ENCODE assay signal across 26 cellular contexts in the genomic region with DNA sequence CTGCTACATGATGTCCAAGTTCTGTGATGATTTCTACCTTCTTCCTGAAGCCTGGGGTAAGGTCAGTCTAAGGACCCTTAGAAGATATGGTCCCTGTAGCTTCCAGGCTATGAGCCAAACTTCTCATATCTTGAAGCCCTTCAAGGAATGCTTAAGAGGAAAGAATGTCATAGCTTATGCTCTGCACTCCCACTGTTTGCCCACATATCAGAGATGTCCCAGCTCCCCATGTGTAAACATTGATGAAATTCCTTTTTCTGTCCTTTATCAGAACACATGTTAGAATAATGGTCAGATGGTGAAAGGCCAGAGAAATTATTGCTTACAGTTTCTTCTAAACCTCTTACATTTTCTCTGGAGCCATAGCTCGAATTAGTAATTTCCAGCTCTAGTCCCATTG.
"Had no signal": no experiment of that assay in that cellular context is flagged by ENCODE, and none has a peak within 500 bp of the region (broad histone marks: within the 10 kb centered on the region; RNA-seq: fewer than 3 reads in every experiment).

No MANE protein-coding gene starts in this region.

- H3K27ac ChIP-seq: esophagus muscularis mucosa, gastrocnemius medialis, neutrophil, vagina had no signal

- H3K36me3 ChIP-seq: esophagus muscularis mucosa, gastrocnemius medialis, neutrophil, vagina had no signal

- ATAC-seq: activated naive CD4-positive, alpha-beta T cell treated with anti-CD3 and anti-CD28 coated beads, Interleukin-2, amount 50 U/mL, for 72 hours; activated T-cell treated with anti-CD3 and anti-CD28 coated beads, Interleukin-2, amount 50 U/mL, for 4 hours; activated T-helper 17 cell treated with anti-CD3 and anti-CD28 coated beads, Interleukin-2, amount 50 U/mL, for 72 hours; gastrocnemius medialis; left cardiac atrium; mucosa of descending colon; sciatic nerve; stimulated activated effector memory CD8-positive, alpha-beta T cell treated with anti-CD3 and anti-CD28 coated beads, Interleukin-12 subunit alpha, Interleukin-12 subunit beta, amount 100 ng/mL, for 72 hours; stimulated activated naive CD8-positive, alpha-beta T cell treated with anti-CD3 and anti-CD28 coated beads, Interleukin-15, amount 100 ng/mL, for 72 hours; T-helper 17 cell had no signal

- DNase-seq: activated CD4-positive, alpha-beta memory T cell treated with anti-CD3 and anti-CD28 coated beads for 36 hours; activated CD4-positive, alpha-beta T cell treated with anti-CD3 and anti-CD28 coated beads, Interleukin-2, amount 10 ng/mL, durations not matched to agents 24 days and 14 days; activated CD4-positive, CD25-positive, alpha-beta regulatory T cell treated with anti-CD3 and anti-CD28 coated beads, Interleukin-2, amount 50 U/mL, for 72 hours; activated T-cell treated with anti-CD3 and anti-CD28 coated beads, Interleukin-2, amount 50 U/mL, for 4 hours; aorta; caudate nucleus; gastrocnemius medialis; glutamatergic neuron; left cardiac atrium; mucosa of descending colon; SK-N-SH; small intestine; stimulated activated CD4-positive, alpha-beta T cell treated with anti-CD3 and anti-CD28 coated beads, Interleukin-4, amount 100 ng/mL, for 24 hours; stimulated activated naive CD8-positive, alpha-beta T cell treated with anti-CD3 and anti-CD28 coated beads, Interleukin-15, amount 100 ng/mL, for 72 hours; substantia nigra; SW 1271; T-helper 17 cell had no signal

- H3K9me3 Mint-ChIP-seq: activated CD4-positive, alpha-beta memory T cell treated with anti-CD3 and anti-CD28 coated beads for 36 hours; activated CD4-positive, alpha-beta T cell treated with anti-CD3 and anti-CD28 coated beads, Interleukin-2, amount 10 ng/mL, durations not matched to agents 24 days and 14 days; activated T-cell treated with anti-CD3 and anti-CD28 coated beads, Interleukin-2, amount 50 U/mL, for 4 hours; stimulated activated effector memory CD8-positive, alpha-beta T cell treated with anti-CD3 and anti-CD28 coated beads, Interleukin-12 subunit alpha, Interleukin-12 subunit beta, amount 100 ng/mL, for 72 hours; type B pancreatic cell had no signal

- H3K4me1 Mint-ChIP-seq: activated CD4-positive, alpha-beta T cell treated with anti-CD3 and anti-CD28 coated beads, Interleukin-2, amount 10 ng/mL, durations not matched to agents 24 days and 14 days; activated T-helper 17 cell treated with anti-CD3 and anti-CD28 coated beads, Interleukin-2, amount 50 U/mL, for 72 hours; nephron; stimulated activated effector memory CD8-positive, alpha-beta T cell treated with anti-CD3 and anti-CD28 coated beads, Interleukin-12 subunit alpha, Interleukin-12 subunit beta, amount 100 ng/mL, for 72 hours; stimulated activated naive CD8-positive, alpha-beta T cell treated with anti-CD3 and anti-CD28 coated beads, Interleukin-15, amount 100 ng/mL, for 72 hours; T-helper 17 cell had no signal

- H3K36me3 Mint-ChIP-seq: activated CD4-positive, alpha-beta memory T cell treated with anti-CD3 and anti-CD28 coated beads for 36 hours; stimulated activated effector memory CD8-positive, alpha-beta T cell treated with anti-CD3 and anti-CD28 coated beads, Interleukin-12 subunit alpha, Interleukin-12 subunit beta, amount 100 ng/mL, for 72 hours; type B pancreatic cell had no signal

- H3K9me3 ChIP-seq: esophagus muscularis mucosa, gastrocnemius medialis, mucosa of descending colon, neutrophil, SK-N-SH, vagina had no signal

- H3K9me2 ChIP-seq: SK-N-SH had no signal

- H3K4me2 ChIP-seq: SK-N-SH had no signal

- H3K4me3 ChIP-seq: esophagus muscularis mucosa, gastrocnemius medialis, mucosa of descending colon, vagina had no signal

- H3K27ac Mint-ChIP-seq: activated CD4-positive, alpha-beta memory T cell treated with anti-CD3 and anti-CD28 coated beads for 36 hours; activated CD4-positive, alpha-beta T cell treated with anti-CD3 and anti-CD28 coated beads, Interleukin-2, amount 10 ng/mL, durations not matched to agents 24 days and 14 days; activated naive CD4-positive, alpha-beta T cell treated with anti-CD3 and anti-CD28 coated beads, Interleukin-2, amount 50 U/mL, for 72 hours; activated T-helper 17 cell treated with anti-CD3 and anti-CD28 coated beads, Interleukin-2, amount 50 U/mL, for 72 hours; nephron; stimulated activated effector memory CD8-positive, alpha-beta T cell treated with anti-CD3 and anti-CD28 coated beads, Interleukin-12 subunit alpha, Interleukin-12 subunit beta, amount 100 ng/mL, for 72 hours; stimulated activated naive CD8-positive, alpha-beta T cell treated with anti-CD3 and anti-CD28 coated beads, Interleukin-15, amount 100 ng/mL, for 72 hours; T-helper 17 cell; type B pancreatic cell had no signal

- H3K4me3 Mint-ChIP-seq: activated CD4-positive, alpha-beta memory T cell treated with anti-CD3 and anti-CD28 coated beads for 36 hours; activated CD4-positive, alpha-beta T cell treated with anti-CD3 and anti-CD28 coated beads, Interleukin-2, amount 10 ng/mL, durations not matched to agents 24 days and 14 days; activated T-cell treated with anti-CD3 and anti-CD28 coated beads, Interleukin-2, amount 50 U/mL, for 4 hours; activated T-helper 17 cell treated with anti-CD3 and anti-CD28 coated beads, Interleukin-2, amount 50 U/mL, for 72 hours; nephron; stimulated activated effector memory CD8-positive, alpha-beta T cell treated with anti-CD3 and anti-CD28 coated beads, Interleukin-12 subunit alpha, Interleukin-12 subunit beta, amount 100 ng/mL, for 72 hours; stimulated activated naive CD8-positive, alpha-beta T cell treated with anti-CD3 and anti-CD28 coated beads, Interleukin-15, amount 100 ng/mL, for 72 hours; T-helper 17 cell; type B pancreatic cell had no signal

- H3K27me3 ChIP-seq: esophagus muscularis mucosa, gastrocnemius medialis, vagina had no signal

- H3K4me1 ChIP-seq: esophagus muscularis mucosa, gastrocnemius medialis, vagina had no signal
